In genomic region chr7:43869018-43869897, GRCh38 we compare ENCODE assay signal across 8 cellular contexts. TPM values are rescaled to one million over a fixed set of nuclear protein-coding genes. Genes with fewer than 3 reads are reported as not detected.
DNase-seq lines count a peak whose midpoint lies in the region; ATAC-seq and TF ChIP-seq lines count a peak whose summit lies in the region.

TSS of gene MRPS24 (minus strand) at chr7:43869517. CDS start at chr7:43869495, 22 bp downstream.

- peaks cover 21 to 23% of the 10 kb centered on the region in 2 donors for H3K4me1 Mint-ChIP-seq in immature natural killer cell

- peaks cover 8 to 22% (median 15%) of the 10 kb centered on the region in 3 donors for H3K36me3 Mint-ChIP-seq in immature natural killer cell

- H3K27me3 Mint-ChIP-seq in immature natural killer cell (ENCODE audit: low read depth in 3 of 3), result peaks cover 4 to 7% (median 4%) of the 10 kb centered on the region in 3 donors

- TF ChIP-seq CTCF in AG09319 (IDR thresholded peaks at IDR 0.05; ENCODE audit: low read depth, low read length), result no peak

- DNase-seq in AG09319 (ENCODE audit: extremely low read depth, low read depth) (peak; percentile 92), NCI-H345 treated with DMSO at 0.1 percent for 48 hours (lab: John Stamatoyannopoulos, UW; ENCODE audit: unreplicated experiment) (peak; percentile 80), caudate nucleus (lab: John Stamatoyannopoulos, UW) (peak; percentile 24 to 98 (median 91)), immature natural killer cell (peak; percentile 88 to 92 (median 90)), smooth muscle cell of the brain vasculature (ENCODE audit: low read depth, low spot score) (peak; percentile 81)
- peak; percentile 89 to 96 (median 92) for DNase-seq in activated CD4-positive, CD25-positive, alpha-beta regulatory T cell (lab: John Stamatoyannopoulos, UW)

- peak within 1 kb of the TSS; percentile 87 to 96 (median 95) for H3K4me3 Mint-ChIP-seq in immature natural killer cell

- H3K9me3 Mint-ChIP-seq in immature natural killer cell, result no peaks in the 10 kb centered on the region

- H3K27ac ChIP-seq in caudate nucleus (ENCODE audit: low read depth, low read length), result peak within 1 kb of the TSS; percentile 88

- peak within 1 kb of the TSS; percentile 85 to 95 (median 91) for H3K27ac Mint-ChIP-seq in immature natural killer cell

- ATAC-seq in GM19025 (IDR thresholded peaks at IDR 0.05; ENCODE audit: low read depth, unreplicated experiment), result peak; percentile 93
- ATAC-seq in HG03280 (IDR thresholded peaks at IDR 0.05; ENCODE audit: unreplicated experiment), result peak; percentile 87

RNA-seq across cellular contexts. Expression of gene MRPS24, which starts in this region (rescaled TPM):
- polyA plus RNA-seq in immature natural killer cell, result 100 to 1,000 TPM; 101 to 123 (median 114) TPM

Comparison
In these comparisons a context has a peak if more than half of its experiments do, and no peak if none do; other contexts are left out.
1. Peak in every context shown above with its lines: DNase-seq, ATAC-seq and H3K27ac ChIP-seq.